ENCODE assay signal across 19 cellular contexts in the genomic region with DNA sequence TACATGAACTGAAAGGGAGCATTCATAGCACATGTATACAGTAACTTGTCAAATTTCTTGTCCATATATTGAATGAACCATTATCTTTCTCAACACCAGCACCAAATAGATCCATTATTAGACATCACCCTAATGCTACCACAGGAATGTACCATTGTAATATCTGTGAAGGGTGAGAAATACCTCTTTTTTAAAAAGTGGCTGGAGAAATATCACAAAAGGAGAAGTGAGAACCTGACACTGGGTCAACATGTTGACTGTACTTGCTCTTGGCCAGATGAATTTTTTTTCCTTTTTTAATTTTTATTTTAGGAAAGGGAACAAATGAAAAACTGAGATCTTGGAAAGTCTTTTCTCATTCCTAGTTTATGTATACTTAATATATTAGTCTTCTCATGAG.
A peak's percentile ranks its signal among the peaks of the same experiment; 100 is the strongest.
DNase-seq lines count a peak whose midpoint lies in the region; ATAC-seq and TF ChIP-seq lines count a peak whose summit lies in the region.
"Had no signal": no experiment of that assay in that cellular context is flagged by ENCODE, and none has a peak within 500 bp of the region (broad histone marks: within the 10 kb centered on the region; RNA-seq: fewer than 3 reads in every experiment).

No MANE protein-coding gene starts in this region.

- no peak overlapping the region for H2BK5ac ChIP-seq in mesenchymal stem cell (ENCODE audit: low read depth, low read length, poor library complexity, severe bottlenecking)

- in situ Hi-C loops in SK-MEL-5 (cut with HindIII; ENCODE audit: low pct_unique_long_range_greater_than_20kb, low sequenced_read_pairs): no loop called here

- H3K4ac ChIP-seq in mesenchymal stem cell (ENCODE audit: low read depth in 1 of 2, low read length in 2 of 2): no peak overlapping the region

- H3K27me3 ChIP-seq in mesenchymal stem cell (ENCODE audit: control insufficient read depth in 1 of 2, insufficient read depth in 1 of 2, low read length in 2 of 2): no peaks in the 10 kb centered on the region
- H3K27me3 ChIP-seq: esophagus muscularis mucosa, SJCRH30 had no signal

- TF ChIP-seq CTCF in GM20000 (IDR thresholded peaks at IDR 0.05; ENCODE audit: extremely low read depth, missing control alignments): no peak

- H3K36me3 Mint-ChIP-seq in immature natural killer cell: no peaks in the 10 kb centered on the region
- H3K36me3 Mint-ChIP-seq: activated naive CD8-positive, alpha-beta T cell had no signal

- no peaks in the 10 kb centered on the region for H3K79me1 ChIP-seq in mesenchymal stem cell (replicated peaks; ENCODE audit: low read length, poor library complexity, severe bottlenecking)

- no peak overlapping the region for H3K27ac Mint-ChIP-seq in immature natural killer cell
- H3K27ac Mint-ChIP-seq: activated CD4-positive, alpha-beta T cell treated with anti-CD3 and anti-CD28 coated beads, Interleukin-2, amount 10 ng/mL, durations not matched to agents 7 days and 5 days; activated naive CD8-positive, alpha-beta T cell; nephron had no signal

- no peak overlapping the region for H2BK12ac ChIP-seq in mesenchymal stem cell (ENCODE audit: low read length in 2 of 2)

- no peak overlapping the region for H3K14ac ChIP-seq in mesenchymal stem cell (ENCODE audit: low read length in 2 of 2)

- H2AFZ ChIP-seq in mesenchymal stem cell (ENCODE audit: low read depth, low read length): no peak overlapping the region

- H3K18ac ChIP-seq in mesenchymal stem cell (ENCODE audit: low read depth in 1 of 2, low read length in 2 of 2): no peak overlapping the region

- H2BK120ac ChIP-seq in mesenchymal stem cell (ENCODE audit: low read depth, low read length): no peak overlapping the region

- intact Hi-C loops in Right ventricle myocardium superior (cut with DNase I): no loop called here

- H3K27me3 Mint-ChIP-seq in immature natural killer cell (ENCODE audit: low read depth in 3 of 3): peaks cover 0 to 17% (median 4%) of the 10 kb centered on the region in 3 donors

- no peak overlapping the region for H2BK15ac ChIP-seq in mesenchymal stem cell (ENCODE audit: low read depth, poor library complexity, severe bottlenecking)

- H3K9me3 ChIP-seq in mesenchymal stem cell (ENCODE audit: control insufficient read depth, low read length): no peaks in the 10 kb centered on the region
- H3K9me3 ChIP-seq: esophagus muscularis mucosa, SJCRH30 had no signal

- H4K91ac ChIP-seq in mesenchymal stem cell (ENCODE audit: low read length): no peak overlapping the region

- DNase-seq in GM20000 (ENCODE audit: low spot score) (peak; percentile 14), SK-MEL-5 (ENCODE audit: low read depth, low spot score) (peak; percentile 30), Right ventricle myocardium superior (no peak), mesenchymal stem cell (no peak), immature natural killer cell (no peak)
- DNase-seq: activated CD4-positive, alpha-beta T cell treated with anti-CD3 and anti-CD28 coated beads, Interleukin-2, amount 10 ng/mL, durations not matched to agents 7 days and 5 days; activated T-cell treated with anti-CD3 and anti-CD28 coated beads for 4 hours; COR-L47; glutamatergic neuron; KG1; mammary epithelial cell; NCI-H1105 had no signal

- no peaks in the 10 kb centered on the region for H3K4me1 Mint-ChIP-seq in immature natural killer cell
- H3K4me1 Mint-ChIP-seq: nephron had no signal

- peak; percentile 76 for ATAC-seq in GM18498 (IDR thresholded peaks at IDR 0.05; ENCODE audit: unreplicated experiment)
- peak; percentile 71 for ATAC-seq in HG03066 (IDR thresholded peaks at IDR 0.05; ENCODE audit: low read depth, unreplicated experiment)
- ATAC-seq in Right ventricle myocardium superior (ENCODE audit: poor library complexity): no peak
- ATAC-seq in HG02763 (IDR thresholded peaks at IDR 0.05; ENCODE audit: unreplicated experiment): no peak

- no peak overlapping the region for H3K23ac ChIP-seq in mesenchymal stem cell (ENCODE audit: low read length in 2 of 2)

- H3K4me2 ChIP-seq in mesenchymal stem cell (ENCODE audit: low read length, poor library complexity, severe bottlenecking): no peak overlapping the region

- no peak overlapping the region for H3K27ac ChIP-seq in mesenchymal stem cell (ENCODE audit: low read length, poor library complexity, severe bottlenecking)
- H3K27ac ChIP-seq: esophagus muscularis mucosa, SJCRH30 had no signal

- H3K36me3 ChIP-seq in mesenchymal stem cell (ENCODE audit: control insufficient read depth in 1 of 2, insufficient read depth in 2 of 2, low read depth in 1 of 2, low read length in 2 of 2): no peaks in the 10 kb centered on the region
- H3K36me3 ChIP-seq: esophagus muscularis mucosa, SJCRH30 had no signal

- H3K9me3 Mint-ChIP-seq in immature natural killer cell: peaks cover 0 to 3% (median 0%) of the 10 kb centered on the region in 6 donors
- H3K9me3 Mint-ChIP-seq: nephron had no signal

- no peak overlapping the region for H3K4me3 Mint-ChIP-seq in immature natural killer cell
- H3K4me3 Mint-ChIP-seq: activated CD4-positive, alpha-beta T cell treated with anti-CD3 and anti-CD28 coated beads, Interleukin-2, amount 10 ng/mL, durations not matched to agents 7 days and 5 days; activated naive CD8-positive, alpha-beta T cell; nephron had no signal

- no peak overlapping the region for H3K9ac ChIP-seq in mesenchymal stem cell (ENCODE audit: low read length)

- no peaks in the 10 kb centered on the region for H3K4me1 ChIP-seq in mesenchymal stem cell (ENCODE audit: control insufficient read depth, insufficient read depth, low read depth, low read length)
- H3K4me1 ChIP-seq: esophagus muscularis mucosa, SJCRH30 had no signal

- no peak overlapping the region for H2AK5ac ChIP-seq in mesenchymal stem cell (ENCODE audit: low read length, severe bottlenecking)

- no peak overlapping the region for H3K4me3 ChIP-seq in mesenchymal stem cell (ENCODE audit: insufficient read depth in 1 of 2, low read depth in 1 of 2, low read length in 2 of 2)
- H3K4me3 ChIP-seq: esophagus muscularis mucosa, SJCRH30 had no signal

- no peak overlapping the region for H4K8ac ChIP-seq in mesenchymal stem cell (ENCODE audit: low read length)

Comparison
In these comparisons a context has a peak if more than half of its experiments do, and no peak if none do; other contexts are left out.
1. ATAC-seq: peak in GM18498 (single experiment) and HG03066 (single experiment); none in Right ventricle myocardium superior (single experiment) and HG02763 (single experiment).
2. DNase-seq: peak in GM20000 (single experiment) and SK-MEL-5 (single experiment); none in Right ventricle myocardium superior (single experiment), mesenchymal stem cell (single experiment) and immature natural killer cell (0 of 3).